In the genomic region with DNA sequence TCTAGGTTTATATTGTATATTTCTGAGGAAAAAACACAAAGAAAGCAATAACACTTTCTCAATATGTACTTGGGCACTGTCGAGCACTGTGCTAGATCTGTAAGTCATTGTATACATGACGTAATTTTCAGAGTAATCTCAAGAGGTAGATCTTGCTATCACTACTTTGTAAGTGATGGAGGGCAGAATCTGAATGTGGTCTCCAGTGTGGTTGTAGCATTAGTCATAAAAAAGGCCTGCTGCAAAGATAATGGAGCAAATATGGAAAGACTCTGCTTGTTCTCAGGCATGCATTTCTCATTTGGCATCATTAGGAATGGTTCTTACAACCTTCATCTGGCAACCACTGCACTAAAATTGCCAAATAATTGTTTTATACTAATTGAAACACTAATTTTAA, we compare ENCODE assay signal across 2 cellular contexts.
TF ChIP-seq lines count a peak whose summit lies in the region.

No MANE protein-coding gene starts in this region.

TF ChIP-seq in SK-N-SH, 30 proteins besides CTCF, POLR2A, EP300 and RAD21:
- TF ChIP-seq ZBTB33 (IDR thresholded peaks at IDR 0.05; ENCODE audit: borderline replicate concordance, low read depth) (no peak), RFX5 (IDR thresholded peaks at IDR 0.05; ENCODE audit: low read length) (no peak), JUND (IDR thresholded peaks at IDR 0.05) (peak; percentile 23; the same call in 1 of the 2 replicates), RCOR1 (IDR thresholded peaks at IDR 0.05; ENCODE audit: low read length) (no peak), TCF12 (IDR thresholded peaks at IDR 0.05) (peak; percentile 27; the same call in 1 of the 2 replicates), FOSL2 (IDR thresholded peaks at IDR 0.05; ENCODE audit: borderline replicate concordance, low read depth) (0 out of 2 replicates have a peak, but pooled peaks have one; percentile 8)
- TF ChIP-seq, protein P1, sequence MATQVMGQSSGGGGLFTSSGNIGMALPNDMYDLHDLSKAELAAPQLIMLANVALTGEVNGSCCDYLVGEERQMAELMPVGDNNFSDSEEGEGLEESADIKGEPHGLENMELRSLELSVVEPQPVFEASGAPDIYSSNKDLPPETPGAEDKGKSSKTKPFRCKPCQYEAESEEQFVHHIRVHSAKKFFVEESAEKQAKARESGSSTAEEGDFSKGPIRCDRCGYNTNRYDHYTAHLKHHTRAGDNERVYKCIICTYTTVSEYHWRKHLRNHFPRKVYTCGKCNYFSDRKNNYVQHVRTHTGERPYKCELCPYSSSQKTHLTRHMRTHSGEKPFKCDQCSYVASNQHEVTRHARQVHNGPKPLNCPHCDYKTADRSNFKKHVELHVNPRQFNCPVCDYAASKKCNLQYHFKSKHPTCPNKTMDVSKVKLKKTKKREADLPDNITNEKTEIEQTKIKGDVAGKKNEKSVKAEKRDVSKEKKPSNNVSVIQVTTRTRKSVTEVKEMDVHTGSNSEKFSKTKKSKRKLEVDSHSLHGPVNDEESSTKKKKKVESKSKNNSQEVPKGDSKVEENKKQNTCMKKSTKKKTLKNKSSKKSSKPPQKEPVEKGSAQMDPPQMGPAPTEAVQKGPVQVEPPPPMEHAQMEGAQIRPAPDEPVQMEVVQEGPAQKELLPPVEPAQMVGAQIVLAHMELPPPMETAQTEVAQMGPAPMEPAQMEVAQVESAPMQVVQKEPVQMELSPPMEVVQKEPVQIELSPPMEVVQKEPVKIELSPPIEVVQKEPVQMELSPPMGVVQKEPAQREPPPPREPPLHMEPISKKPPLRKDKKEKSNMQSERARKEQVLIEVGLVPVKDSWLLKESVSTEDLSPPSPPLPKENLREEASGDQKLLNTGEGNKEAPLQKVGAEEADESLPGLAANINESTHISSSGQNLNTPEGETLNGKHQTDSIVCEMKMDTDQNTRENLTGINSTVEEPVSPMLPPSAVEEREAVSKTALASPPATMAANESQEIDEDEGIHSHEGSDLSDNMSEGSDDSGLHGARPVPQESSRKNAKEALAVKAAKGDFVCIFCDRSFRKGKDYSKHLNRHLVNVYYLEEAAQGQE (IDR thresholded peaks at IDR 0.05; ENCODE audit: low read depth, low read length): no peak

TF ChIP-seq in SK-N-SH treated with all-trans-retinoic acid at 6 μM for 48 hours, 23 proteins besides CTCF, POLR2A, EP300 and RAD21 (continued from another document):
- TF ChIP-seq POU6F1 (CRISPR knock-in tag; IDR thresholded peaks at IDR 0.05; ENCODE audit: borderline replicate concordance, low read depth): no peak
- TF ChIP-seq CSRNP3 (CRISPR knock-in tag; IDR thresholded peaks at IDR 0.05): no peak
- no peak for TF ChIP-seq RARB (CRISPR knock-in tag; IDR thresholded peaks at IDR 0.05)
- no peak for TF ChIP-seq CSDC2 (CRISPR knock-in tag; IDR thresholded peaks at IDR 0.05)
- TF ChIP-seq ISL1 (CRISPR knock-in tag; IDR thresholded peaks at IDR 0.05): no peak
